Comparison of ENCODE assay signal across 9 cellular contexts in the genomic region with DNA sequence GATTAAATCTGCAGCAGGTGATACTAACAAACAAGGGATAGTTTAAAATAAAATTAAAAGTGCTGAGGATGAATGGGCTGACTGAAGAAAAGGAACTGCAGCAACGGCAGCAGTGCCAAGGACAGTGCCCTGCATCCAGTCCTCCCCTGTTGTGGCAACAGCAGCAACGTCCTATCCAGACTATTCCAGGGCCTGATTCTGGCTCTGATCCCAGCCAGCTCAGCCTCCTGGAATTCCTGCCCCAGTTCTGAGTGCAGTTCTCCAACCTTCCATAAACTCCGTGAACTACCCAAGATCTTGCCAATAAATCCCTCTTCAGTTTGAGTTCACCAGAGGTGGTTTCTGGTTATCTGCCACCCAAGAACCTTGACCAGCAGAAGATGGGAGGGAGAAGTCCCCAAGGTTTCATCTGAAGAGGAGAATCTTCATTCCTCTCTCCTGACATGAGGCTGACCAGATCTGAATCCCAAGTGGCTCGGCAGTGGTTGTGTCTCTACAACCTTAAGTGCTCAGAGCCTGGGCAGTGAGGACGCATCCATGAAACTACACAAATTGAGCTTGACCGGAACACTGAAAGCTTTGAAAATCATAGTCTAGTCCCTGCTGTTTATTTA.
DNase-seq lines count a peak whose midpoint lies in the region; ATAC-seq and TF ChIP-seq lines count a peak whose summit lies in the region.
"Had no signal": no experiment of that assay in that cellular context is flagged by ENCODE, and none has a peak within 500 bp of the region (broad histone marks: within the 10 kb centered on the region; RNA-seq: fewer than 3 reads in every experiment).

No MANE protein-coding gene starts in this region.

- no peak overlapping the region for H3K14ac ChIP-seq in neuronal stem cell (ENCODE audit: low read length)

- H3K23ac ChIP-seq in neuronal stem cell (ENCODE audit: low read depth, low read length, poor library complexity), result no peak overlapping the region

- no peak overlapping the region for H2BK120ac ChIP-seq in neuronal stem cell (ENCODE audit: low read depth, low read length)

- H2AFZ ChIP-seq in neuronal stem cell (ENCODE audit: low read length), result no peak overlapping the region

- H3K18ac ChIP-seq in neuronal stem cell (ENCODE audit: low read length), result no peak overlapping the region

- peak overlapping the region; percentile 47 for H3K4me3 ChIP-seq in coronary artery
- no peak overlapping the region for H3K4me3 ChIP-seq in left lung
- peak overlapping the region; percentile 30 for H3K4me3 ChIP-seq in thoracic aorta
- H3K4me3 ChIP-seq in neuronal stem cell (ENCODE audit: low read length in 2 of 2), result no peak overlapping the region

- DNase-seq in HS-5 (ENCODE audit: low read depth) (peak; percentile 61), coronary artery (ENCODE audit: low spot score) (peak; percentile 94), left lung (peak in 1 of 2 donors; percentile 79), thoracic aorta (ENCODE audit: low spot score) (peak; percentile 60), NCI-H2196 treated with DMSO at 0.1 percent for 48 hours (lab: John Stamatoyannopoulos, UW; ENCODE audit: unreplicated experiment) (no peak), neuronal stem cell (ENCODE audit: low spot score) (no peak), NCI-H510A treated with DMSO at 0.1 percent for 48 hours (lab: John Stamatoyannopoulos, UW) (no peak)
- no peak for DNase-seq in central memory CD4-positive, alpha-beta T cell
- DNase-seq: activated CD4-positive, CD25-positive, alpha-beta regulatory T cell had no signal

- H3K4me1 ChIP-seq in left lung (peaks cover 15 to 31% of the 10 kb centered on the region in 2 donors), thoracic aorta (ENCODE audit: control insufficient read depth in 1 of 2, low read depth in 2 of 2) (peaks cover 72 to 92% of the 10 kb centered on the region in 2 donors), neuronal stem cell (ENCODE audit: control insufficient read depth in 2 of 2, insufficient read depth in 1 of 2, low read depth in 1 of 2, low read length in 2 of 2) (peaks cover 0 to 2% of the 10 kb centered on the region in 2 donors)

- no peak overlapping the region for H3K9ac ChIP-seq in neuronal stem cell (ENCODE audit: low read depth, low read length, poor library complexity)

- intact Hi-C loops in left lung (cut with DNase I), result no loop called here

- no peak overlapping the region for H2BK15ac ChIP-seq in neuronal stem cell (ENCODE audit: low read length)

- no peak overlapping the region for H2AK5ac ChIP-seq in neuronal stem cell (ENCODE audit: low read depth, low read length)

- H4K91ac ChIP-seq in neuronal stem cell (ENCODE audit: low read depth, low read length, poor library complexity), result no peak overlapping the region

- no peaks in the 10 kb centered on the region for H3K9me3 ChIP-seq in left lung
- no peaks in the 10 kb centered on the region for H3K9me3 ChIP-seq in thoracic aorta
- H3K9me3 ChIP-seq in neuronal stem cell (replicated peaks in 1 of 2; ENCODE audit: control insufficient read depth in 2 of 2, insufficient read depth in 1 of 2, low read depth in 1 of 2, low read length in 2 of 2), result no peaks in the 10 kb centered on the region

- H3K27me3 ChIP-seq in left lung (no peaks in the 10 kb centered on the region), thoracic aorta (replicated peaks; ENCODE audit: insufficient read depth) (no peaks in the 10 kb centered on the region), neuronal stem cell (ENCODE audit: control insufficient read depth in 3 of 3, insufficient read depth in 3 of 3, low read depth in 1 of 3, low read length in 3 of 3) (no peaks in the 10 kb centered on the region)

- H3K27ac ChIP-seq in coronary artery, result peak overlapping the region; percentile 87 to 94
- peak overlapping the region; percentile 47 to 88 for H3K27ac ChIP-seq in left lung
- peak overlapping the region; percentile 89 to 98 for H3K27ac ChIP-seq in thoracic aorta
- no peak overlapping the region for H3K27ac ChIP-seq in neuronal stem cell (replicated peaks; ENCODE audit: low read length)

- H3K4ac ChIP-seq in neuronal stem cell (ENCODE audit: low read length), result no peak overlapping the region

- TF ChIP-seq CTCF in coronary artery (IDR thresholded peaks at IDR 0.05) (no peak), left lung (IDR thresholded peaks at IDR 0.05) (no peak), thoracic aorta (IDR thresholded peaks at IDR 0.05) (no peak)

- no peak overlapping the region for H2BK12ac ChIP-seq in neuronal stem cell (ENCODE audit: low read length)

- WGBS in neuronal stem cell (ENCODE audit: extremely low coverage in 2 of 2, insufficient read length in 2 of 2, insufficient replicate concordance in 1 of 2), 2 donors, result no CpG with 5 or more reads among the region's 6 CpGs

- no peak overlapping the region for H3K4me2 ChIP-seq in neuronal stem cell (ENCODE audit: insufficient read depth, low read length, poor library complexity, severe bottlenecking)

- ATAC-seq in left lung (peak; percentile 88), thoracic aorta (ENCODE audit: insufficient number of reproducible peaks, low FRiP score, low read depth) (peak; percentile 80)

- no peak overlapping the region for H4K8ac ChIP-seq in neuronal stem cell (ENCODE audit: low read depth, low read length)

- no peaks in the 10 kb centered on the region for H3K79me1 ChIP-seq in neuronal stem cell (ENCODE audit: low read depth, low read length)

- no peak overlapping the region for H2BK5ac ChIP-seq in neuronal stem cell (ENCODE audit: low read length)

- H3K36me3 ChIP-seq in left lung (no peaks in the 10 kb centered on the region), thoracic aorta (peaks cover 6% of the 10 kb centered on the region), neuronal stem cell (replicated peaks in 1 of 2; ENCODE audit: control insufficient read depth in 2 of 2, insufficient read depth in 2 of 2, low read length in 2 of 2) (no peaks in the 10 kb centered on the region)

Comparison
In these comparisons a context has a peak if more than half of its experiments do, and no peak if none do; other contexts are left out.
1. DNase-seq: peak in HS-5 (single experiment), coronary artery (single experiment) and thoracic aorta (single experiment); none in NCI-H2196 treated with DMSO at 0.1 percent for 48 hours (single experiment), central memory CD4-positive, alpha-beta T cell (single experiment), neuronal stem cell (single experiment) and NCI-H510A treated with DMSO at 0.1 percent for 48 hours (single experiment).
2. H3K4me3 ChIP-seq: peak in coronary artery (single experiment) and thoracic aorta (single experiment); none in left lung (0 of 2) and neuronal stem cell (0 of 2).